1 cellular context compared by ENCODE assay signal in genomic region chrX:23376581-23376980, GRCh38.
TF ChIP-seq lines count a peak whose summit lies in the region.

No MANE protein-coding gene starts in this region.

TF ChIP-seq in H1, 55 proteins besides CTCF, POLR2A, EP300 and RAD21:
- TF ChIP-seq RBBP5 (IDR thresholded peaks at IDR 0.05; ENCODE audit: borderline replicate concordance, low read depth, low read length): no peak
- TF ChIP-seq JUND (IDR thresholded peaks at IDR 0.05; ENCODE audit: low read length): no peak
- TF ChIP-seq CBX5 (IDR thresholded peaks at IDR 0.05; ENCODE audit: low read depth, low read length): no peak
- no peak for TF ChIP-seq FOSL1 (IDR thresholded peaks at IDR 0.05; ENCODE audit: insufficient read depth, low read depth, low read length)
- TF ChIP-seq KDM4A (IDR thresholded peaks at IDR 0.05; ENCODE audit: low read depth, low read length, severe bottlenecking): no peak
- no peak for TF ChIP-seq TBP (IDR thresholded peaks at IDR 0.05; ENCODE audit: low read depth, low read length)
- TF ChIP-seq SIX5 (IDR thresholded peaks at IDR 0.05; ENCODE audit: low read depth, low read length): no peak
- TF ChIP-seq EGR1 (IDR thresholded peaks at IDR 0.05; ENCODE audit: borderline replicate concordance, low read depth, low read length): no peak
- no peak for TF ChIP-seq PHF8 (conservative IDR thresholded peaks at IDR 0.05; ENCODE audit: low read depth, low read length)
- TF ChIP-seq GABPA (IDR thresholded peaks at IDR 0.05; ENCODE audit: borderline replicate concordance, insufficient read depth, low read length): no peak
- TF ChIP-seq SIRT6 (IDR thresholded peaks at IDR 0.05; ENCODE audit: low read length): no peak
- no peak for TF ChIP-seq NRF1 (IDR thresholded peaks at IDR 0.05; ENCODE audit: low read depth, low read length)
